In the genomic region with DNA sequence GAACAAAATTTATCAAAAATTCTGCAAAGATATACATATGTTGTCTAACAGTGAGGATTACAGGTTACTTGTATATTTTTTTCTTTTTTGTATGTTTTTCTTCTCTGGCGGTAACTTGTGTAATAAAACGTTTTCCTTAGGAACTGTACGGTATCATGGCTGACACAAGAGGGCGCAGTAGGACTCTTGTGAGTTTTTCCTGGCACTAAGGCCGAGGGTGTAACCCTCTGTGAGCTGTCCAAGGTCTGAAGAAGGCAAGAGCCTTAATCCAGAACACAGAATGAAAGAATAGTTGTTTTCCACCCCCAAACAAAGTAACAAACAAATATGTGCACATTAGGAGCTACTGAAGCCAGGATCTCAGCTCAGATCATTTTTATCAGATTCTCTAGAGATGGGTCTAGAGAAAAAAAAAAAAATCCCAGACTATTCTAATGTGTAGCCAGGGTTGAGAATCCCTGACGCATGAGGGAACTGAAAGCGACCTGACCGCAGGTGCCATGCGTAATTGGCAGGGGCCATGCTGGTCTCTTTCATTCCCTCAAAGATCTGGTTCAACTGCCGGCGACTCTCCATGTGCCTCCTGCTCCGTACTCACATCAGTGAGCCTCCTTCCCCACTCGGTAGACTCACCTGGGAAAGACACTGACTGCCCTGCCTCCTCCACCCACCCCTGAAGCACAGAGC, we compare ENCODE assay signal across 8 cellular contexts. TPM values are rescaled to one million over a fixed set of nuclear protein-coding genes. Genes with fewer than 3 reads are reported as not detected.
DNase-seq lines count a peak whose midpoint lies in the region; ATAC-seq, FAIRE-seq and TF ChIP-seq lines count a peak whose summit lies in the region.

No MANE protein-coding gene starts in this region.

- no peak overlapping the region for H3K27ac Mint-ChIP-seq in activated T-cell treated with anti-CD3 and anti-CD28 coated beads, Interleukin-2, amount 50 U/mL, for 24 hours
- H3K27ac Mint-ChIP-seq in GM23338 (no peak overlapping the region), type B pancreatic cell (no peak overlapping the region)

- 38% methylated on average over 13 of the region's 13 CpGs for WGBS in HepG2 (ENCODE audit: low lambda C conversion rate)

- no peaks in the 10 kb centered on the region for H3K4me1 Mint-ChIP-seq in activated T-cell treated with anti-CD3 and anti-CD28 coated beads, Interleukin-2, amount 50 U/mL, for 24 hours (ENCODE audit: low read depth)
- no peaks in the 10 kb centered on the region for H3K4me1 Mint-ChIP-seq in GM23338
- peaks cover 4% of the 10 kb centered on the region for H3K4me1 Mint-ChIP-seq in type B pancreatic cell (ENCODE audit: unreplicated experiment)

- H2AFZ ChIP-seq in GM23338, result no peak overlapping the region
- H2AFZ ChIP-seq in HepG2 (ENCODE audit: low read length), result no peak overlapping the region

- TF ChIP-seq EP300 in HepG2 (IDR thresholded peaks at IDR 0.05; ENCODE audit: low read depth in 2 of 2, low read length in 2 of 2) (no peak), HepG2 (CRISPR knock-in tag; IDR thresholded peaks at IDR 0.05; ENCODE audit: borderline replicate concordance) (no peak)

- peak; percentile 95 to 98 for TF ChIP-seq CTCF in GM23338 (conservative IDR thresholded peaks at IDR 0.05; ENCODE audit: low read depth in 2 of 2)
- TF ChIP-seq CTCF in RWPE1 (conservative IDR thresholded peaks at IDR 0.05; ENCODE audit: low read depth), result peak; percentile 72
- peak; percentile 50 for TF ChIP-seq CTCF in coronary artery (IDR thresholded peaks at IDR 0.05)
- peak; percentile 84 for TF ChIP-seq CTCF in HepG2 (CRISPR knock-in tag; IDR thresholded peaks at IDR 0.05)
- peak; percentile 94 for TF ChIP-seq CTCF in type B pancreatic cell (conservative IDR thresholded peaks at IDR 0.05)

- CTCF ChIA-PET in RWPE1 (lab: Yijun Ruan, JAX), result interaction anchor here (0.5 to 0.7 kb wide), 5 partner anchors 11 to 1305 kb away, joined by 3 to 6 read pairs (median 3); no protein-coding TSS in a partner anchor
- CTCF ChIA-PET in HepG2 (lab: Yijun Ruan, JAX; ENCODE audit: low intra/inter-chr PET ratio, low total read pairs), result interaction anchor here (1.4 to 1.8 kb wide), 3 partner anchors 614 to 795 kb away, joined by 5 to 22 read pairs (median 6); no protein-coding TSS in a partner anchor

- H3K36me3 Mint-ChIP-seq in activated T-cell treated with anti-CD3 and anti-CD28 coated beads, Interleukin-2, amount 50 U/mL, for 24 hours (ENCODE audit: low read depth), result no peaks in the 10 kb centered on the region
- 0 out of 3 replicates have a peak, but pooled peaks cover 2% of the 10 kb centered on the region for H3K36me3 Mint-ChIP-seq in GM23338 (ENCODE audit: low read depth)
- H3K36me3 Mint-ChIP-seq in type B pancreatic cell, result no peaks in the 10 kb centered on the region

- POLR2A ChIA-PET in RWPE1 (lab: Yijun Ruan, JAX; ENCODE audit: low non-redundant PET) (no interaction called here), HepG2 (lab: Yijun Ruan, JAX) (no interaction called here)

- H3K9me2 ChIP-seq in GM23338 (ENCODE audit: insufficient read depth), result no peaks in the 10 kb centered on the region

- no peak overlapping the region for H3K4me2 ChIP-seq in GM23338
- no peak overlapping the region for H3K4me2 ChIP-seq in HepG2 (ENCODE audit: low read depth, low read length)

- BruUV-seq in HepG2 (replicated peaks; lab: Mats Ljungman, UMichigan), result no TSS peak

- no peaks in the 10 kb centered on the region for H3K9me3 ChIP-seq in HepG2 (ENCODE audit: low read length)

- peak; percentile 82 for TF ChIP-seq RAD21 in HepG2 (CRISPR knock-in tag; IDR thresholded peaks at IDR 0.05)

- ATAC-seq in GM23338, result peak; percentile 99
- peak; percentile 97 for ATAC-seq in HepG2

- H3K4me1 ChIP-seq in GM23338 (ENCODE audit: insufficient read depth), result no peaks in the 10 kb centered on the region
- no peaks in the 10 kb centered on the region for H3K4me1 ChIP-seq in HepG2 (ENCODE audit: insufficient read depth, low read length)

- in situ Hi-C loops in HepG2 (cut with HindIII; ENCODE audit: extremely low pct_ligation_motif_present, low pct_unique_long_range_greater_than_20kb), result no loop called here

- H3K9me3 Mint-ChIP-seq in activated T-cell treated with anti-CD3 and anti-CD28 coated beads, Interleukin-2, amount 50 U/mL, for 24 hours, result no peaks in the 10 kb centered on the region
- peaks cover 2% of the 10 kb centered on the region for H3K9me3 Mint-ChIP-seq in GM23338
- no peaks in the 10 kb centered on the region for H3K9me3 Mint-ChIP-seq in type B pancreatic cell

- no peaks in the 10 kb centered on the region for H3K27me3 ChIP-seq in GM23338 (ENCODE audit: insufficient read depth)
- H3K27me3 ChIP-seq in HepG2 (ENCODE audit: control insufficient read depth in 1 of 2, insufficient read depth in 2 of 2, low read length in 2 of 2), result no peaks in the 10 kb centered on the region

- no peak overlapping the region for H3K27ac ChIP-seq in GM23338 (ENCODE audit: low read depth)
- no peak overlapping the region for H3K27ac ChIP-seq in RWPE1
- H3K27ac ChIP-seq in coronary artery, result no peak overlapping the region
- H3K27ac ChIP-seq in HepG2 (ENCODE audit: extremely low read length, insufficient read depth, low read length), result no peak overlapping the region

- H3K9ac ChIP-seq in HepG2 (ENCODE audit: insufficient read depth, low read depth, low read length), result no peak overlapping the region

- no peaks in the 10 kb centered on the region for H3F3A ChIP-seq in GM23338 (replicated peaks; ENCODE audit: low read depth)

- H3K4me3 ChIP-seq in GM23338 (no peak overlapping the region), coronary artery (no peak overlapping the region), HepG2 (replicated peaks in 1 of 3; ENCODE audit: insufficient read depth in 1 of 3, low read depth in 2 of 3, low read length in 3 of 3) (no peak overlapping the region)

- H3K27me3 Mint-ChIP-seq in activated T-cell treated with anti-CD3 and anti-CD28 coated beads, Interleukin-2, amount 50 U/mL, for 24 hours, result peaks cover 3% of the 10 kb centered on the region
- H3K27me3 Mint-ChIP-seq in GM23338 (ENCODE audit: insufficient read depth, low read depth, poor library complexity) (no peaks in the 10 kb centered on the region), type B pancreatic cell (peaks cover 21% of the 10 kb centered on the region)

- intact Hi-C loops in HepG2 (cut with micrococcal nuclease; ENCODE audit: unreplicated experiment), result loop anchor here (1.0 to 5.0 kb wide), 3 partner anchors 614 to 1019 kb away; no protein-coding TSS in a partner anchor

- H3K36me3 ChIP-seq in GM23338 (ENCODE audit: insufficient read depth) (no peaks in the 10 kb centered on the region), HepG2 (replicated peaks in 1 of 2; ENCODE audit: control insufficient read depth in 1 of 2, insufficient read depth in 2 of 2, low read length in 2 of 2) (no peaks in the 10 kb centered on the region)

- no peaks in the 10 kb centered on the region for H4K20me1 ChIP-seq in GM23338 (replicated peaks; ENCODE audit: insufficient read depth)
- H4K20me1 ChIP-seq in HepG2 (ENCODE audit: insufficient read depth, low read length), result no peaks in the 10 kb centered on the region

- no peaks in the 10 kb centered on the region for H3K79me2 ChIP-seq in GM23338 (replicated peaks; ENCODE audit: insufficient read depth)
- no peaks in the 10 kb centered on the region for H3K79me2 ChIP-seq in HepG2 (ENCODE audit: insufficient read depth, low read length)

- peak; percentile 87 for FAIRE-seq in HepG2 (lab: Jason Lieb, UNC)

- no peak overlapping the region for H3K4me3 Mint-ChIP-seq in activated T-cell treated with anti-CD3 and anti-CD28 coated beads, Interleukin-2, amount 50 U/mL, for 24 hours
- H3K4me3 Mint-ChIP-seq in GM23338, result no peak overlapping the region
- no peak overlapping the region for H3K4me3 Mint-ChIP-seq in type B pancreatic cell

- TF ChIP-seq POLR2A in HepG2 (IDR thresholded peaks at IDR 0.05; ENCODE audit: insufficient read depth in 1 of 2, low read depth in 2 of 2, low read length in 2 of 2), result no peak

- peak; percentile 23 for DNase-seq in activated T-cell treated with anti-CD3 and anti-CD28 coated beads for 48 hours (ENCODE audit: low read depth)
- DNase-seq in activated T-cell treated with anti-CD3 and anti-CD28 coated beads, Interleukin-2, amount 50 U/mL, for 24 hours, result no peak
- peak; percentile 95 for DNase-seq in GM23338 (ENCODE audit: low spot score)
- peak; percentile 87 for DNase-seq in Kasumi-1 (lab: John Stamatoyannopoulos, UW)
- DNase-seq in RWPE1 (ENCODE audit: low spot score), result peak; percentile 30
- DNase-seq in coronary artery (ENCODE audit: low spot score), result no peak
- peak; percentile 83 for DNase-seq in HepG2 (ENCODE audit: low spot score)
- peak; percentile 76 for DNase-seq in type B pancreatic cell (ENCODE audit: extremely low spot score, unreplicated experiment)

TF ChIP-seq in HepG2, 621 proteins besides CTCF, POLR2A, EP300 and RAD21 (continues in another document):
- TF ChIP-seq CBX1 (IDR thresholded peaks at IDR 0.05; ENCODE audit: low read depth) (no peak), KLF9 (CRISPR knock-in tag; IDR thresholded peaks at IDR 0.05; ENCODE audit: low read depth) (0 out of 2 replicates have a peak, but pooled peaks have one; percentile 68)

RNA-seq across cellular contexts. Expression of a gene that starts 27.0 kb away (rescaled TPM):
- 4.5 and 6.1 TPM in 2 replicates for total RNA-seq in GM23338 (2014; rRNA removed; shearing (Covaris generic))
- polyA plus RNA-seq in GM23338 (2016; fragmentation: Nextera tagmentation; extraction: Ambion mirVana), result 0.53 and 0.73 TPM in 2 replicates
- total RNA-seq in HepG2 (2016; rRNA removed; fragmentation: Illumina TruSeq; extraction: Trizol), result 0.04 TPM in 1 of 2 replicates, not detected in the other
- total RNA-seq in HepG2 (2016; cell fraction: cytosol; rRNA removed; fragmentation: Illumina TruSeq; extraction: Trizol; ENCODE audit: low read depth), result not detected in 2 replicates
- total RNA-seq in HepG2 (2016; cell fraction: insoluble cytoplasmic fraction; rRNA removed; fragmentation: Illumina TruSeq; extraction: Trizol), result not detected in 2 replicates
- not detected in 2 replicates for total RNA-seq in HepG2 (2016; cell fraction: membrane; rRNA removed; fragmentation: Illumina TruSeq; extraction: Trizol)
- total RNA-seq in HepG2 (2016; cell fraction: nucleus; rRNA removed; fragmentation: Illumina TruSeq; extraction: Trizol), result not detected in 2 replicates
- polyA plus RNA-seq in HepG2 (2011; rRNA removed), result not detected in 2 replicates
- polyA plus RNA-seq in HepG2 (2011; cell fraction: cytosol; rRNA removed), result not detected in 2 replicates
- 0.09 TPM in 1 of 2 replicates, not detected in the other for polyA plus RNA-seq in HepG2 (2011; cell fraction: nucleus; rRNA removed)
- 0.08 TPM in 1 of 2 replicates, not detected in the other for polyA plus RNA-seq in HepG2 (2012)
- not detected in 2 replicates for polyA plus RNA-seq in HepG2 (2016; cell fraction: cytosol; fragmentation: Illumina TruSeq; extraction: Trizol; ENCODE audit: low read depth)
- not detected in 2 replicates for polyA plus RNA-seq in HepG2 (2016; cell fraction: insoluble cytoplasmic fraction; fragmentation: Illumina TruSeq; extraction: Trizol; ENCODE audit: low read depth)
- polyA plus RNA-seq in HepG2 (2016; cell fraction: membrane; fragmentation: Illumina TruSeq; extraction: Trizol; ENCODE audit: low read depth), result not detected in 2 replicates
- not detected in 2 replicates for polyA plus RNA-seq in HepG2 (2016; cell fraction: nucleus; fragmentation: Illumina TruSeq; extraction: Trizol; ENCODE audit: insufficient read depth, low read depth)
- polyA minus RNA-seq in HepG2 (2011; rRNA and poly(A)+ RNA removed; ENCODE audit: low replicate concordance), result not detected in 2 replicates
- polyA minus RNA-seq in HepG2 (2011; cell fraction: cytosol; rRNA and poly(A)+ RNA removed), result not detected in 2 replicates
- 0.12 TPM in 1 of 2 replicates, not detected in the other for polyA minus RNA-seq in HepG2 (2011; cell fraction: nucleus; rRNA and poly(A)+ RNA removed)
- total RNA-seq in type B pancreatic cell (ENCODE audit: low replicate concordance), result 3.0 and 26.1 TPM in 2 replicates

Comparison
In these comparisons a context has a peak if more than half of its experiments do, and no peak if none do; other contexts are left out.
1. DNase-seq: peak in activated T-cell treated with anti-CD3 and anti-CD28 coated beads for 48 hours (single experiment), GM23338 (single experiment), Kasumi-1 (2 of 2), RWPE1 (single experiment), HepG2 (single experiment) and type B pancreatic cell (single experiment); none in activated T-cell treated with anti-CD3 and anti-CD28 coated beads, Interleukin-2, amount 50 U/mL, for 24 hours (single experiment) and coronary artery (single experiment).
2. Peak in every context shown above with its lines, with median percentiles within 50 percentile points of each other: CTCF ChIP-seq.